Comparison of ENCODE assay signal across 20 cellular contexts in the genomic region with DNA sequence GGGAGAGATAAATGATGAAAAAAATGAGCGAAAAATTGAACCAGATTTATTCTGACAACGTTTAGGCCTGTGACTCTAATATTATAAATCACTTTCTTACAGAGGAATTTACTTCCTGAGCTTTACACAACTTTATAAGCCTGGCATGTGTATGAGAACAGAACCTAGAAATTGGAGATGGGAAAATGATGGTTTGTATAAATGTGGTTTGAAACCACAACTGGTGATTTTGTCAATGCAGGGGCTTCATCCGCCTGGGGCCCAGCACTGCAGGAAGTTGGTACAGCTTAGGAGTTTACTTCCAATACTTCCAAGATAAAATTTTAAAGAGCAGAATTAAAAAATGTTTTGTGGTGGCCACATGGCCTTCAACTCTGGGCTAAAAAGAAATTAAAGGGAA.
"Had no signal": no experiment of that assay in that cellular context is flagged by ENCODE, and none has a peak within 500 bp of the region (broad histone marks: within the 10 kb centered on the region; RNA-seq: fewer than 3 reads in every experiment).

No MANE protein-coding gene starts in this region.

- H2AFZ ChIP-seq: parathyroid adenoma had no signal

- H3K36me3 ChIP-seq: left ventricle myocardium inferior, lower lobe of right lung, prostate gland, spleen, upper lobe of right lung had no signal

- H3K27me3 ChIP-seq: foreskin keratinocyte, tibial artery, upper lobe of right lung had no signal

- H3K9me3 ChIP-seq: prostate gland had no signal

- H3K4me1 ChIP-seq: foreskin keratinocyte, lower lobe of right lung, parathyroid adenoma, prostate gland, tibial artery had no signal

- H3K79me2 ChIP-seq: parathyroid adenoma had no signal

- H3K4me3 Mint-ChIP-seq: memory B cell; naive B cell; nephron progenitor cell; stimulated activated memory B cell treated with anti-CD40 and anti-IgM and Interleukin-4, amounts not matched to agents 10 μg/mL and 1 μg/mL and 100 μg/mL, for 72 hours; stimulated activated naive CD8-positive, alpha-beta T cell treated with anti-CD3 and anti-CD28 coated beads, Interleukin-15, Interleukin-2, amounts not matched to agents 100 ng/mL and 50 ng/mL, for 24 hours had no signal

- H3K27ac ChIP-seq: foreskin keratinocyte, left ventricle myocardium inferior, lower lobe of right lung, parathyroid adenoma, prostate gland, spleen, tibial artery, upper lobe of right lung had no signal

- H3K27ac Mint-ChIP-seq: memory B cell; naive B cell; nephron progenitor cell; stimulated activated memory B cell treated with anti-CD40 and anti-IgM and Interleukin-4, amounts not matched to agents 10 μg/mL and 1 μg/mL and 100 μg/mL, for 72 hours; stimulated activated naive CD8-positive, alpha-beta T cell treated with anti-CD3 and anti-CD28 coated beads, Interleukin-15, Interleukin-2, amounts not matched to agents 100 ng/mL and 50 ng/mL, for 24 hours had no signal

- H3K4me1 Mint-ChIP-seq: memory B cell; naive B cell; stimulated activated memory B cell treated with anti-CD40 and anti-IgM and Interleukin-4, amounts not matched to agents 10 μg/mL and 1 μg/mL and 100 μg/mL, for 72 hours had no signal

- H3K4me3 ChIP-seq: left ventricle myocardium inferior, lower lobe of right lung, prostate gland, spleen, tibial artery, upper lobe of right lung had no signal

- DNase-seq: effector memory CD4-positive, alpha-beta T cell; foreskin keratinocyte; kidney; left cardiac atrium; left ventricle myocardium inferior; lower lobe of right lung; naive B cell; nephron progenitor cell; spleen; stimulated activated CD4-positive, alpha-beta T cell treated with anti-CD3 and anti-CD28 coated beads, Interleukin-15, amount 100 ng/mL, for 24 hours; stimulated activated CD4-positive, alpha-beta T cell treated with anti-CD3 and anti-CD28 coated beads, Interleukin-1b, Interleukin-23, amount 100 ng/mL, for 48 hours; stimulated activated CD4-positive, alpha-beta T cell treated with anti-CD3 and anti-CD28 coated beads, Interleukin-4, amount 100 ng/mL, for 24 hours; tibial artery; upper lobe of right lung had no signal

- H3K9ac ChIP-seq: parathyroid adenoma had no signal

- ATAC-seq: foreskin keratinocyte; left cardiac atrium; lower lobe of right lung; sciatic nerve; stimulated activated memory B cell treated with anti-CD40 and anti-IgM and Interleukin-4, amounts not matched to agents 10 μg/mL and 1 μg/mL and 100 μg/mL, for 72 hours; upper lobe of right lung had no signal
